7 cellular contexts compared by ENCODE assay signal in the genomic region with DNA sequence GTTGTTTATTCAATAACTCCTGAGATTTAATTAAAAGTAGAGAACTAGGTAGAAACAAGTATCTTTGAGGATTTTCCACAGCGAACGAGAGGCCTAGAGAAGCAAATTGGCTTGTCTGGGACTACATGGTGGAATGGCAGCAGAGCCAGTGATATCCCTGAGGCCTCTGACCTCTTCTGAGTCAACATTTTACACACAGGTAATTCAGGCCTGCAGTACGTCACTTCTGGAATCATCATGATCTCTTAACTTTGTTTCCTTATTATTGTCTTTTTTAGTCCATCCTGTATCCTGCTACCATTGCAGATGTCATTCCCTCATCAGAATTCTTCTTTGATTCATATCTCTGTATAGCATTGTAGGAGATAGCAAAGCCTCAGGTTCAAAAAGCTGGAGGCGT.
"Had no signal": no experiment of that assay in that cellular context is flagged by ENCODE, and none has a peak within 500 bp of the region (broad histone marks: within the 10 kb centered on the region; RNA-seq: fewer than 3 reads in every experiment).

No MANE protein-coding gene starts in this region.

- ATAC-seq: HepG2, K562 had no signal

- DNase-seq: IMR-90, KBM-7, KG1 had no signal

- H3K27ac ChIP-seq: HL-60, KMS-11 had no signal

- H3K4me2 ChIP-seq: KMS-11 had no signal

- H3K9ac ChIP-seq: KMS-11 had no signal

- H3K4me3 ChIP-seq: K562 had no signal

- FAIRE-seq: HepG2, K562 had no signal
